9 cellular contexts compared by ENCODE assay signal in the genomic region with DNA sequence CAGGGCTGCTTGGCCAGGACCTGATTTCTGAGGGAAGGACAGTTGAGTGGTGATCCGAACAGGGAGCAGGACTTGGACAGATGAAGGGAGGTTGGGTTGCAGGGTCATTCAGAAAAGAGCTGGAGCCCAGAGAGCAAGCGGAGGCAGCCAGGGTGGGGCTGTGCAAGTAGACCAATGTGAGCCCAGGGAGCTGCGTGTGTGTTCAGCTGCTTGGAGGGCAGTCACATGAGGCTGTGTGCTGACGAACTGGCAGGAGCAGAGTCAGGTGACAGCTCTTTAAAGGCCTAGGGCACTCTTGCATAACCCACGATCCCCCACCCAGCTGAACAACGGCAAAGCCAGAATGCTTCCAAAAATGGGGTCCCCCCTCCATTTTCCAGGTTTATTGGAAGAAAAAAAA. TPM values are rescaled to one million over a fixed set of nuclear protein-coding genes. Genes with fewer than 3 reads are reported as not detected.
DNase-seq lines count a peak whose midpoint lies in the region; ATAC-seq and TF ChIP-seq lines count a peak whose summit lies in the region.
"Had no signal": no experiment of that assay in that cellular context is flagged by ENCODE, and none has a peak within 500 bp of the region (broad histone marks: within the 10 kb centered on the region; RNA-seq: fewer than 3 reads in every experiment).

No MANE protein-coding gene starts in this region.

- ATAC-seq in lower lobe of right lung: peak; percentile 91 to 93
- ATAC-seq in GM18907 (IDR thresholded peaks at IDR 0.05; ENCODE audit: unreplicated experiment): no peak

- H3K27me3 Mint-ChIP-seq in brain: peaks cover 80% of the 10 kb centered on the region

- peak overlapping the region in 4 of 5 experiments; percentile 14 to 86 (median 72) for H3K27ac Mint-ChIP-seq in brain

- no peaks in the 10 kb centered on the region for H3K36me3 ChIP-seq in lower lobe of right lung
- H3K36me3 ChIP-seq in urinary bladder (ENCODE audit: insufficient read depth): no peaks in the 10 kb centered on the region

- H3K27me3 ChIP-seq in lower lobe of right lung (ENCODE audit: low read depth): peaks cover 19% of the 10 kb centered on the region

- peak overlapping the region in 3 of 5 experiments; percentile 28 to 42 (median 30) for H3K4me3 Mint-ChIP-seq in brain

- intact Hi-C loops in lower lobe of right lung (cut with DNase I): no loop called here

- H3K4me1 ChIP-seq in lower lobe of right lung (peaks cover 36% of the 10 kb centered on the region), urinary bladder (ENCODE audit: insufficient read depth) (no peaks in the 10 kb centered on the region)

- H3K27ac ChIP-seq in lower lobe of right lung (peak overlapping the region; percentile 85), urinary bladder (ENCODE audit: low read depth) (peak overlapping the region; percentile 51)
- H3K27ac ChIP-seq: KMS-11 had no signal

- DNase-seq in NCI-H1417 (lab: John Stamatoyannopoulos, UW) (peak; percentile 50 to 80 (median 59)), NCI-H1417 treated with DMSO at 0.1 percent for 48 hours (lab: John Stamatoyannopoulos, UW) (no peak), lower lobe of right lung (peak; percentile 94), NCI-H446 (lab: John Stamatoyannopoulos, UW) (no peak)
- no peak for DNase-seq in stimulated activated naive CD4-positive, alpha-beta T cell (lab: John Stamatoyannopoulos, UW)

- peaks cover 0 to 35% (median 3%) of the 10 kb centered on the region in 5 experiments for H3K9me3 Mint-ChIP-seq in brain

- WGBS in urinary bladder: 61% methylated on average over 6 of the region's 6 CpGs

- H3K4me1 Mint-ChIP-seq in brain: peaks cover 43% of the 10 kb centered on the region

- no peaks in the 10 kb centered on the region for H3K36me3 Mint-ChIP-seq in brain

- no peak for TF ChIP-seq CTCF in brain (conservative IDR thresholded peaks at IDR 0.05)
- no peak for TF ChIP-seq CTCF in lower lobe of right lung (IDR thresholded peaks at IDR 0.05)

- H3K4me3 ChIP-seq in lower lobe of right lung (no peak overlapping the region), urinary bladder (ENCODE audit: low read depth, low read length) (no peak overlapping the region)

- H3K9me3 ChIP-seq in lower lobe of right lung: no peaks in the 10 kb centered on the region

RNA-seq across cellular contexts. Expression of gene MLPH, which starts 4.6 kb away (rescaled TPM):
- polyA plus RNA-seq in brain (ENCODE audit: insufficient read depth, low read depth, low replicate concordance) (2.8 TPM), urinary bladder (14.2 TPM)
- total RNA-seq in lower lobe of right lung (394 TPM), urinary bladder (11.7 TPM)

Comparison
In these comparisons a context has a peak if more than half of its experiments do, and no peak if none do; other contexts are left out.
1. DNase-seq: peak in NCI-H1417 (3 of 3) and lower lobe of right lung (single experiment); none in NCI-H1417 treated with DMSO at 0.1 percent for 48 hours (single experiment), stimulated activated naive CD4-positive, alpha-beta T cell (0 of 6) and NCI-H446 (0 of 2).
2. RNA of gene MLPH, which starts 4.6 kb away (total RNA-seq): 394 TPM in lower lobe of right lung (single experiment); 11.7 TPM in urinary bladder (single experiment); every median in the first group is over 10 times any median in the second.